7 cellular contexts compared by ENCODE assay signal in genomic region chr18:8367217-8367988, GRCh38.
A peak's percentile ranks its signal among the peaks of the same experiment; 100 is the strongest.
DNase-seq lines count a peak whose midpoint lies in the region; ATAC-seq and TF ChIP-seq lines count a peak whose summit lies in the region.

No MANE protein-coding gene starts in this region.

- peaks cover 24% of the 10 kb centered on the region for H3K27me3 Mint-ChIP-seq in activated T-helper 1 cell treated with anti-CD3 and anti-CD28 coated beads, Interleukin-12 subunit alpha, Interleukin-12 subunit beta, Interleukin-2, Interleukin-4 antibody, amounts not matched to agents 30 ng/mL and 10 ng/mL and 1 ng/mL, durations not matched to agents 14 hours and 24 hours and 36 hours (ENCODE audit: insufficient read depth)

- DNase-seq in NCI-H1436 treated with DMSO at 0.1 percent for 48 hours (lab: John Stamatoyannopoulos, UW) (peak; percentile 38), cardiac muscle cell (ENCODE audit: low read depth in 1 of 2, low spot score in 1 of 2) (peak; percentile 22 to 77), trophoblast cell (peak; percentile 30 to 56)
- DNase-seq in activated T-helper 1 cell treated with anti-CD3 and anti-CD28 coated beads, Interleukin-12 subunit alpha, Interleukin-12 subunit beta, Interleukin-2, Interleukin-4 antibody, amounts not matched to agents 30 ng/mL and 10 ng/mL and 1 ng/mL, durations not matched to agents 14 hours and 24 hours and 36 hours (ENCODE audit: low spot score): peak; percentile 0

- H2AFZ ChIP-seq in trophoblast cell (ENCODE audit: insufficient read depth, low read length, poor library complexity): no peak overlapping the region

- H3K4me1 ChIP-seq in cardiac muscle cell (ENCODE audit: low read depth): peaks cover 13% of the 10 kb centered on the region
- peaks cover 0 to 2% of the 10 kb centered on the region in 2 experiments for H3K4me1 ChIP-seq in trophoblast cell (ENCODE audit: control insufficient read depth in 1 of 2, insufficient read depth in 2 of 2, low read length in 2 of 2)

- no peak overlapping the region for H3K27ac Mint-ChIP-seq in activated T-helper 1 cell treated with anti-CD3 and anti-CD28 coated beads, Interleukin-12 subunit alpha, Interleukin-12 subunit beta, Interleukin-2, Interleukin-4 antibody, amounts not matched to agents 30 ng/mL and 10 ng/mL and 1 ng/mL, durations not matched to agents 14 hours and 24 hours and 36 hours

- H4K91ac ChIP-seq in trophoblast cell (ENCODE audit: low read depth, low read length): no peak overlapping the region

- H4K8ac ChIP-seq in trophoblast cell (ENCODE audit: low read depth, low read length): no peak overlapping the region

- H3K4me3 ChIP-seq in cardiac muscle cell: peak overlapping the region; percentile 9
- no peak overlapping the region for H3K4me3 ChIP-seq in trophoblast cell (ENCODE audit: low read depth, low read length)

- no peak overlapping the region for H3K4me3 Mint-ChIP-seq in activated T-helper 1 cell treated with anti-CD3 and anti-CD28 coated beads, Interleukin-12 subunit alpha, Interleukin-12 subunit beta, Interleukin-2, Interleukin-4 antibody, amounts not matched to agents 30 ng/mL and 10 ng/mL and 1 ng/mL, durations not matched to agents 14 hours and 24 hours and 36 hours

- no peak for ATAC-seq in GM19395 (IDR thresholded peaks at IDR 0.05; ENCODE audit: unreplicated experiment)
- ATAC-seq in GM21526 (IDR thresholded peaks at IDR 0.05; ENCODE audit: low FRiP score, unreplicated experiment): no peak

- H3K18ac ChIP-seq in trophoblast cell (ENCODE audit: low read length): no peak overlapping the region

- WGBS in trophoblast cell (ENCODE audit: extremely low coverage, insufficient coverage, insufficient read length): no CpG with 5 or more reads among the region's 47 CpGs

- no peak overlapping the region for H3K27ac ChIP-seq in cardiac muscle cell
- H3K27ac ChIP-seq in trophoblast cell (ENCODE audit: low read depth, low read length): no peak overlapping the region

- H3K27me3 ChIP-seq in cardiac muscle cell: peaks cover 17% of the 10 kb centered on the region
- no peaks in the 10 kb centered on the region for H3K27me3 ChIP-seq in trophoblast cell (ENCODE audit: insufficient read depth, low read length)

- no peak overlapping the region for H2BK12ac ChIP-seq in trophoblast cell (ENCODE audit: low read length)

- H3K79me2 ChIP-seq in trophoblast cell (ENCODE audit: control insufficient read depth, insufficient read depth, low read length, poor library complexity): no peaks in the 10 kb centered on the region

- no peaks in the 10 kb centered on the region for H3K79me1 ChIP-seq in trophoblast cell (ENCODE audit: low read length)

- no peaks in the 10 kb centered on the region for H3K9me3 Mint-ChIP-seq in activated T-helper 1 cell treated with anti-CD3 and anti-CD28 coated beads, Interleukin-12 subunit alpha, Interleukin-12 subunit beta, Interleukin-2, Interleukin-4 antibody, amounts not matched to agents 30 ng/mL and 10 ng/mL and 1 ng/mL, durations not matched to agents 14 hours and 24 hours and 36 hours

- no peak overlapping the region for H3K14ac ChIP-seq in trophoblast cell (ENCODE audit: low read length)

- intact Hi-C loops in activated T-helper 1 cell treated with anti-CD3 and anti-CD28 coated beads, Interleukin-12 subunit alpha, Interleukin-12 subunit beta, Interleukin-2, Interleukin-4 antibody, amounts not matched to agents 30 ng/mL and 10 ng/mL and 1 ng/mL, durations not matched to agents 14 hours and 24 hours and 36 hours (cut with micrococcal nuclease): no loop called here

- H3K9me3 ChIP-seq in cardiac muscle cell (ENCODE audit: low read depth) (no peaks in the 10 kb centered on the region), trophoblast cell (ENCODE audit: insufficient read depth, low read depth, low read length) (no peaks in the 10 kb centered on the region)

- peak overlapping the region; percentile 89 for H3K4me2 ChIP-seq in trophoblast cell (ENCODE audit: low read length)

- H3K36me3 Mint-ChIP-seq in activated T-helper 1 cell treated with anti-CD3 and anti-CD28 coated beads, Interleukin-12 subunit alpha, Interleukin-12 subunit beta, Interleukin-2, Interleukin-4 antibody, amounts not matched to agents 30 ng/mL and 10 ng/mL and 1 ng/mL, durations not matched to agents 14 hours and 24 hours and 36 hours (ENCODE audit: low read depth): no peaks in the 10 kb centered on the region

- no peak overlapping the region for H3K4ac ChIP-seq in trophoblast cell (ENCODE audit: low read depth, low read length)

- no peak overlapping the region for H3K23ac ChIP-seq in trophoblast cell (ENCODE audit: low read length)

- H2AK5ac ChIP-seq in trophoblast cell (ENCODE audit: low read length): no peak overlapping the region

- H2BK120ac ChIP-seq in trophoblast cell (ENCODE audit: insufficient read depth, low read length, poor library complexity): no peak overlapping the region

- H2BK5ac ChIP-seq in trophoblast cell (ENCODE audit: low read depth, low read length, poor library complexity): no peak overlapping the region

- H3K9ac ChIP-seq in trophoblast cell (ENCODE audit: low read length): no peak overlapping the region

- H4K12ac ChIP-seq in trophoblast cell (ENCODE audit: low read depth, low read length): no peak overlapping the region

- TF ChIP-seq CTCF in GM12873 (IDR thresholded peaks at IDR 0.05; ENCODE audit: insufficient read depth, low read depth, low read length, missing control alignments) (peak; percentile 55), cardiac muscle cell (IDR thresholded peaks at IDR 0.05; ENCODE audit: low read depth, low read length) (peak; percentile 70)

- no peaks in the 10 kb centered on the region for H3K36me3 ChIP-seq in cardiac muscle cell
- H3K36me3 ChIP-seq in trophoblast cell (ENCODE audit: control insufficient read depth in 1 of 2, insufficient read depth in 2 of 2, low read length in 2 of 2): no peaks in the 10 kb centered on the region

- H3K4me1 Mint-ChIP-seq in activated T-helper 1 cell treated with anti-CD3 and anti-CD28 coated beads, Interleukin-12 subunit alpha, Interleukin-12 subunit beta, Interleukin-2, Interleukin-4 antibody, amounts not matched to agents 30 ng/mL and 10 ng/mL and 1 ng/mL, durations not matched to agents 14 hours and 24 hours and 36 hours (ENCODE audit: low read depth): peaks cover 5% of the 10 kb centered on the region
